8 cellular contexts compared by ENCODE assay signal in genomic region chr20:51529758-51530157, GRCh38.
DNase-seq lines count a peak whose midpoint lies in the region; ATAC-seq and TF ChIP-seq lines count a peak whose summit lies in the region.

No MANE protein-coding gene starts in this region.

- no peak overlapping the region for H2AFZ ChIP-seq in OCI-LY1 (ENCODE audit: low read length)

- H4K20me1 ChIP-seq in OCI-LY1 (ENCODE audit: insufficient read depth, low read length) = no peaks in the 10 kb centered on the region

- H3K9ac ChIP-seq in OCI-LY1 (ENCODE audit: low read length) = 0 out of 2 replicates have a peak overlapping the region, but pooled peaks have one; percentile 0

- peak overlapping the region; percentile 51 for H3K4me2 ChIP-seq in OCI-LY1 (ENCODE audit: low read length)

- peaks cover 100% of the 10 kb centered on the region for H3K4me1 ChIP-seq in OCI-LY1 (ENCODE audit: insufficient read depth, low read length, severe bottlenecking)

- H3K4me3 Mint-ChIP-seq in memory B cell = peak overlapping the region; percentile 70
- peak overlapping the region; percentile 67 for H3K4me3 Mint-ChIP-seq in stimulated activated memory B cell treated with anti-CD40 and anti-IgM and Interleukin-4, amounts not matched to agents 10 μg/mL and 1 μg/mL and 100 μg/mL, for 72 hours

- H3K27ac Mint-ChIP-seq in memory B cell = peak overlapping the region; percentile 97
- H3K27ac Mint-ChIP-seq in stimulated activated memory B cell treated with anti-CD40 and anti-IgM and Interleukin-4, amounts not matched to agents 10 μg/mL and 1 μg/mL and 100 μg/mL, for 72 hours = peak overlapping the region; percentile 94

- DNase-seq in activated T-cell treated with anti-CD3 and anti-CD28 coated beads for 1 hour (ENCODE audit: low read depth) (peak; percentile 53), memory B cell (ENCODE audit: low spot score in 2 of 2) (no peak), KBM-7 (no peak), RPMI8226 (no peak), COR-L47 (lab: John Stamatoyannopoulos, UW) (no peak), WERI-Rb-1 (no peak)

- H3K36me3 ChIP-seq in OCI-LY1 (ENCODE audit: insufficient read depth, low read length) (no peaks in the 10 kb centered on the region), WERI-Rb-1 (no peaks in the 10 kb centered on the region)

- peak overlapping the region; percentile 20 for H3K4me3 ChIP-seq in OCI-LY1 (ENCODE audit: low read depth, low read length, poor library complexity, severe bottlenecking)
- no peak overlapping the region for H3K4me3 ChIP-seq in WERI-Rb-1 (ENCODE audit: low read depth, low read length)

- peak; percentile 18 for ATAC-seq in memory B cell (ENCODE audit: low read depth)
- peak; percentile 58 for ATAC-seq in stimulated activated memory B cell treated with anti-CD40 and anti-IgM and Interleukin-4, amounts not matched to agents 10 μg/mL and 1 μg/mL and 100 μg/mL, for 72 hours

- H3K27me3 ChIP-seq in OCI-LY1 (ENCODE audit: insufficient read depth, low read length) (no peaks in the 10 kb centered on the region), WERI-Rb-1 (ENCODE audit: insufficient read depth, low read depth, severe bottlenecking) (peaks cover 93% of the 10 kb centered on the region)

- peaks cover 26% of the 10 kb centered on the region for H3K79me2 ChIP-seq in OCI-LY1 (ENCODE audit: insufficient read depth, low read length)

- peaks cover 64% of the 10 kb centered on the region for H3K4me1 Mint-ChIP-seq in memory B cell
- H3K4me1 Mint-ChIP-seq in stimulated activated memory B cell treated with anti-CD40 and anti-IgM and Interleukin-4, amounts not matched to agents 10 μg/mL and 1 μg/mL and 100 μg/mL, for 72 hours = peaks cover 95% of the 10 kb centered on the region

- H3K27ac ChIP-seq in OCI-LY1 (ENCODE audit: low read depth, low read length, poor library complexity, severe bottlenecking) = peak overlapping the region; percentile 93
- no peak overlapping the region for H3K27ac ChIP-seq in WERI-Rb-1

- no peaks in the 10 kb centered on the region for H3K9me2 ChIP-seq in OCI-LY1 (ENCODE audit: low read depth, low read length)

- H3K9me3 ChIP-seq in OCI-LY1 (ENCODE audit: low read length) = no peaks in the 10 kb centered on the region
- H3K9me3 ChIP-seq in WERI-Rb-1 (ENCODE audit: severe bottlenecking) = no peaks in the 10 kb centered on the region

- no peaks in the 10 kb centered on the region for H3K27me3 Mint-ChIP-seq in memory B cell
- no peaks in the 10 kb centered on the region for H3K27me3 Mint-ChIP-seq in stimulated activated memory B cell treated with anti-CD40 and anti-IgM and Interleukin-4, amounts not matched to agents 10 μg/mL and 1 μg/mL and 100 μg/mL, for 72 hours

- in situ Hi-C loops in KBM-7 (cut with MboI; ENCODE audit: low pct_unique_long_range_greater_than_20kb, low sequenced_read_pairs) = no loop called here

- H3F3A ChIP-seq in OCI-LY1 (ENCODE audit: insufficient read depth, low read length) = no peaks in the 10 kb centered on the region

- TF ChIP-seq CTCF in OCI-LY1 (IDR thresholded peaks at IDR 0.05; ENCODE audit: low read length) = no peak
- TF ChIP-seq CTCF in WERI-Rb-1 (IDR thresholded peaks at IDR 0.05; ENCODE audit: low read depth, low read length) = no peak

- H3K36me3 Mint-ChIP-seq in memory B cell = peaks cover 5% of the 10 kb centered on the region
- H3K36me3 Mint-ChIP-seq in stimulated activated memory B cell treated with anti-CD40 and anti-IgM and Interleukin-4, amounts not matched to agents 10 μg/mL and 1 μg/mL and 100 μg/mL, for 72 hours = peaks cover 21% of the 10 kb centered on the region

- no peaks in the 10 kb centered on the region for H3K9me3 Mint-ChIP-seq in memory B cell
- H3K9me3 Mint-ChIP-seq in stimulated activated memory B cell treated with anti-CD40 and anti-IgM and Interleukin-4, amounts not matched to agents 10 μg/mL and 1 μg/mL and 100 μg/mL, for 72 hours = no peaks in the 10 kb centered on the region
